1 cellular context compared by ENCODE assay signal in genomic region chr6:2986722-2987196, GRCh38.
TF ChIP-seq lines count a peak whose summit lies in the region.

No MANE protein-coding gene starts in this region.

TF ChIP-seq in HEK293, 187 proteins besides CTCF, POLR2A, EP300 and RAD21 (continued from another document):
- no peak for TF ChIP-seq PRDM2 (tag by site-specific recombination; IDR thresholded peaks at IDR 0.05; ENCODE audit: borderline replicate concordance)
- TF ChIP-seq SCRT1 (tag by site-specific recombination; IDR thresholded peaks at IDR 0.05; ENCODE audit: borderline replicate concordance), result no peak
- TF ChIP-seq ZNF600 (tag by site-specific recombination; IDR thresholded peaks at IDR 0.05), result peak; percentile 91
- TF ChIP-seq ZNF629 (tag by site-specific recombination; IDR thresholded peaks at IDR 0.05), result peak; percentile 66; the same call in 1 of the 2 replicates
- TF ChIP-seq WT1 (tag by site-specific recombination; IDR thresholded peaks at IDR 0.05), result peak; percentile 76
- TF ChIP-seq ZNF211 (tag by site-specific recombination; IDR thresholded peaks at IDR 0.05; ENCODE audit: low read depth), result no peak
- peak; percentile 44; the same call in 1 of the 2 replicates for TF ChIP-seq FEZF1 (tag by site-specific recombination; IDR thresholded peaks at IDR 0.05)
- no peak for TF ChIP-seq ZNF214 (tag by site-specific recombination; IDR thresholded peaks at IDR 0.05; ENCODE audit: borderline replicate concordance)
- peak; percentile 41; the same call in 1 of the 2 replicates for TF ChIP-seq TSHZ1 (tag by site-specific recombination; IDR thresholded peaks at IDR 0.05; ENCODE audit: borderline replicate concordance)
- TF ChIP-seq ZNF449 (tag by site-specific recombination; IDR thresholded peaks at IDR 0.05), result peak; percentile 18; the same call in 1 of the 2 replicates
- no peak for TF ChIP-seq YY1 (tag by site-specific recombination; IDR thresholded peaks at IDR 0.05)
- TF ChIP-seq ZBTB49 (tag by site-specific recombination; IDR thresholded peaks at IDR 0.05; ENCODE audit: low read depth), result no peak
- no peak for TF ChIP-seq ZNF654 (tag by site-specific recombination; IDR thresholded peaks at IDR 0.05; ENCODE audit: low read depth)
- TF ChIP-seq ZNF623 (tag by site-specific recombination; IDR thresholded peaks at IDR 0.05), result no peak
- TF ChIP-seq ZNF341 (tag by site-specific recombination; IDR thresholded peaks at IDR 0.05; ENCODE audit: low read depth), result no peak
- peak; percentile 47; the same call in 1 of the 2 replicates for TF ChIP-seq ZNF561 (tag by site-specific recombination; IDR thresholded peaks at IDR 0.05; ENCODE audit: borderline replicate concordance)
- TF ChIP-seq ZNF184 (tag by site-specific recombination; IDR thresholded peaks at IDR 0.05), result peak; percentile 85; the same call in 1 of the 2 replicates
- TF ChIP-seq ZFP3 (tag by site-specific recombination; IDR thresholded peaks at IDR 0.05; ENCODE audit: low read depth), result no peak
- TF ChIP-seq ZNF639 (tag by site-specific recombination; IDR thresholded peaks at IDR 0.05), result 0 out of 2 replicates have a peak, but pooled peaks have one; percentile 45
- TF ChIP-seq ZBTB10 (tag by site-specific recombination; IDR thresholded peaks at IDR 0.05), result no peak
- peak; percentile 69 for TF ChIP-seq BCL6B (tag by site-specific recombination; IDR thresholded peaks at IDR 0.05)
- TF ChIP-seq ZBTB6 (tag by site-specific recombination; IDR thresholded peaks at IDR 0.05), result peak; percentile 66
- peak; percentile 85 for TF ChIP-seq INSM2 (tag by site-specific recombination; IDR thresholded peaks at IDR 0.05)
- 0 out of 2 replicates have a peak, but pooled peaks have one; percentile 28 for TF ChIP-seq ZNF10 (tag by site-specific recombination; IDR thresholded peaks at IDR 0.05)
